Comparison of ENCODE assay signal across 8 cellular contexts in genomic region chr1:153963030-153963849, GRCh38. TPM values are rescaled to one million over a fixed set of nuclear protein-coding genes. Genes with fewer than 3 reads are reported as not detected.
DNase-seq lines count a peak whose midpoint lies in the region; ATAC-seq and TF ChIP-seq lines count a peak whose summit lies in the region.

Gene SLC39A1, minus strand, starts transcription at chr1:153963537. Its CDS starts 822 bp downstream, at chr1:153962715.

- H3K4me3 ChIP-seq in GM12875 (ENCODE audit: low read depth, low read length) (peak within 1 kb of the TSS; percentile 83), upper lobe of right lung (peak within 1 kb of the TSS; percentile 72)

- peaks cover 14% of the 10 kb centered on the region for H3K36me3 ChIP-seq in upper lobe of right lung

- TF ChIP-seq CTCF in GM12875 (IDR thresholded peaks at IDR 0.05; ENCODE audit: borderline replicate concordance, insufficient read depth, low read depth, low read length) (no peak), progenitor cell of endocrine pancreas (IDR thresholded peaks at IDR 0.05; ENCODE audit: unreplicated experiment) (no peak), upper lobe of right lung (IDR thresholded peaks at IDR 0.05) (no peak)

- H3K4me3 Mint-ChIP-seq in progenitor cell of endocrine pancreas (ENCODE audit: low read depth) = peak within 1 kb of the TSS; percentile 90

- peaks cover 43% of the 10 kb centered on the region for H3K4me1 Mint-ChIP-seq in progenitor cell of endocrine pancreas (ENCODE audit: low read depth)

- no peaks in the 10 kb centered on the region for H3K9me3 ChIP-seq in upper lobe of right lung

- peak within 1 kb of the TSS; percentile 96 for H3K27ac ChIP-seq in upper lobe of right lung

- H3K4me1 ChIP-seq in upper lobe of right lung = peaks cover 47% of the 10 kb centered on the region

- peak; percentile 96 for DNase-seq in NCI-H1930 (lab: John Stamatoyannopoulos, UW)
- DNase-seq in T-helper 2 cell = peak; percentile 89 to 94 (median 91)
- peak; percentile 95 for DNase-seq in amniotic stem cell (lab: John Stamatoyannopoulos, UW)
- DNase-seq in left cardiac atrium = peak; percentile 99
- DNase-seq in progenitor cell of endocrine pancreas (ENCODE audit: low spot score, unreplicated experiment) = peak; percentile 97
- peak; percentile 99 for DNase-seq in upper lobe of right lung

- no peaks in the 10 kb centered on the region for H3K27me3 ChIP-seq in upper lobe of right lung

- peaks cover 7% of the 10 kb centered on the region for H3K36me3 Mint-ChIP-seq in progenitor cell of endocrine pancreas (ENCODE audit: insufficient read depth)

- no peaks in the 10 kb centered on the region for H3K9me3 Mint-ChIP-seq in progenitor cell of endocrine pancreas (ENCODE audit: low read depth)

- intact Hi-C loops in left cardiac atrium (cut with DNase I) (no loop called here), upper lobe of right lung (cut with DNase I) (no loop called here)

- H3K27ac Mint-ChIP-seq in progenitor cell of endocrine pancreas = peak within 1 kb of the TSS; percentile 99

- ATAC-seq in HG02885 (IDR thresholded peaks at IDR 0.05; ENCODE audit: poor library complexity, unreplicated experiment) (peak; percentile 56), left cardiac atrium (peak; percentile 83 to 84), upper lobe of right lung (peak; percentile 85)

- no peaks in the 10 kb centered on the region for H3K27me3 Mint-ChIP-seq in progenitor cell of endocrine pancreas

RNA-seq across cellular contexts. Expression of gene SLC39A1, which starts in this region (rescaled TPM):
- total RNA-seq in left cardiac atrium (10 to 100 TPM; 63.2 to 77.6 TPM), progenitor cell of endocrine pancreas (70.6 and 75.4 TPM in 2 replicates), upper lobe of right lung (120 TPM)

Comparison
In these comparisons a context has a peak if more than half of its experiments do, and no peak if none do; other contexts are left out.
1. Peak in every context shown above with its lines: DNase-seq, ATAC-seq, H3K4me3 ChIP-seq and H3K27ac ChIP-seq.